In the genomic region with DNA sequence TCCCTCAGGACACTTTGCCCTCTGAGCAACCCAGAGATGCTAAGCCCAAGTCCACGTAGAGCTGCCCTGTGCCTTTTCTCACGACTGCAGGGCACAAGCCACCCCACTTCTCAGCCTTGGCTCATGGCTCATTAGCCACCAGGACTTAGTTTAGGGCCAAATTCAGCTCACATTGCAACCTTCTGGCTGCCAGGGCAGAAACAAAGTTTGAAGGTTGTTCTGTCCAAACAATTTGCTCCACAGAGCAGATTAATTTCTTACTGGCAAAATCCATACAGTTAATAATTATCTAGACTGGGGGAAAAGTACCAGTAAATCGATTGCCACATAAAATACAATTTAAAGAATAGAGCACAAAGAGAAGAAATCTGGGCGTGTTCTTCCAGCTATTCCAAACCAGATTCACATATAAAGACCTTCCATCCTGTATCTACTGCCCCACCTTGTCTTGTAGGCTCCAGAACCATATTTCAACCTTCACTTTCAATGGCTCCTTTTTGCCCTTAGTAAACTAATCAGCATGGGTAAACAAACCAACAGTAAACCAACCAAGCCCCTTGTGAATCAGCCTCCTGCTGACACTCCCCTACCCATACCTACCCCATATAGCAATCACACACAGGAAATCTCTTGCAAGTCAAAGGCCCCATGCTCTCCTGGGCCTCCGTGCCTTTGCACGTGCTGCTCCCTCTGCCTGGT, we compare ENCODE assay signal across 1 cellular context.
TF ChIP-seq lines count a peak whose summit lies in the region.

No MANE protein-coding gene starts in this region.

TF ChIP-seq in HepG2, 621 proteins besides CTCF, POLR2A, EP300 and RAD21 (continued from another document and continues in another):
- TF ChIP-seq, protein P1, sequence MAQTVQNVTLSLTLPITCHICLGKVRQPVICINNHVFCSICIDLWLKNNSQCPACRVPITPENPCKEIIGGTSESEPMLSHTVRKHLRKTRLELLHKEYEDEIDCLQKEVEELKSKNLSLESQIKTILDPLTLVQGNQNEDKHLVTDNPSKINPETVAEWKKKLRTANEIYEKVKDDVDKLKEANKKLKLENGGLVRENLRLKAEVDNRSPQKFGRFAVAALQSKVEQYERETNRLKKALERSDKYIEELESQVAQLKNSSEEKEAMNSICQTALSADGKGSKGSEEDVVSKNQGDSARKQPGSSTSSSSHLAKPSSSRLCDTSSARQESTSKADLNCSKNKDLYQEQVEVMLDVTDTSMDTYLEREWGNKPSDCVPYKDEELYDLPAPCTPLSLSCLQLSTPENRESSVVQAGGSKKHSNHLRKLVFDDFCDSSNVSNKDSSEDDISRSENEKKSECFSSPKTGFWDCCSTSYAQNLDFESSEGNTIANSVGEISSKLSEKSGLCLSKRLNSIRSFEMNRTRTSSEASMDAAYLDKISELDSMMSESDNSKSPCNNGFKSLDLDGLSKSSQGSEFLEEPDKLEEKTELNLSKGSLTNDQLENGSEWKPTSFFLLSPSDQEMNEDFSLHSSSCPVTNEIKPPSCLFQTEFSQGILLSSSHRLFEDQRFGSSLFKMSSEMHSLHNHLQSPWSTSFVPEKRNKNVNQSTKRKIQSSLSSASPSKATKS (CRISPR knock-in tag; IDR thresholded peaks at IDR 0.05) = peak; percentile 37; the same call in 1 of the 2 replicates
- TF ChIP-seq, protein P2, sequence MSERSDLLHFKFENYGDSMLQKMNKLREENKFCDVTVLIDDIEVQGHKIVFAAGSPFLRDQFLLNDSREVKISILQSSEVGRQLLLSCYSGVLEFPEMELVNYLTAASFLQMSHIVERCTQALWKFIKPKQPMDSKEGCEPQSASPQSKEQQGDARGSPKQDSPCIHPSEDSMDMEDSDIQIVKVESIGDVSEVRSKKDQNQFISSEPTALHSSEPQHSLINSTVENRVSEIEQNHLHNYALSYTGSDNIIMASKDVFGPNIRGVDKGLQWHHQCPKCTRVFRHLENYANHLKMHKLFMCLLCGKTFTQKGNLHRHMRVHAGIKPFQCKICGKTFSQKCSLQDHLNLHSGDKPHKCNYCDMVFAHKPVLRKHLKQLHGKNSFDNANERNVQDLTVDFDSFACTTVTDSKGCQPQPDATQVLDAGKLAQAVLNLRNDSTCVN (CRISPR knock-in tag; IDR thresholded peaks at IDR 0.05; ENCODE audit: borderline replicate concordance) = 0 out of 2 replicates have a peak, but pooled peaks have one; percentile 38
- TF ChIP-seq, protein P3, sequence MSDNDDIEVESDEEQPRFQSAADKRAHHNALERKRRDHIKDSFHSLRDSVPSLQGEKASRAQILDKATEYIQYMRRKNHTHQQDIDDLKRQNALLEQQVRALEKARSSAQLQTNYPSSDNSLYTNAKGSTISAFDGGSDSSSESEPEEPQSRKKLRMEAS (IDR thresholded peaks at IDR 0.05) = peak; percentile 96
- TF ChIP-seq ATF7-NPFF (CRISPR knock-in tag; IDR thresholded peaks at IDR 0.05; ENCODE audit: low read depth) (0 out of 2 replicates have a peak, but pooled peaks have one; percentile 21), GTF3A (CRISPR knock-in tag; conservative IDR thresholded peaks at IDR 0.05) (no peak), ZNF17 (CRISPR knock-in tag; IDR thresholded peaks at IDR 0.05) (no peak), SP5 (CRISPR knock-in tag; IDR thresholded peaks at IDR 0.05; ENCODE audit: borderline replicate concordance, low read depth) (peak; percentile 12; the same call in 1 of the 2 replicates), SAP130 (CRISPR knock-in tag; IDR thresholded peaks at IDR 0.05; ENCODE audit: low read depth) (peak; percentile 16; the same call in 1 of the 2 replicates), NONO (IDR thresholded peaks at IDR 0.05) (no peak), NONO (CRISPR knock-in tag; conservative IDR thresholded peaks at IDR 0.05) (peak; percentile 77), ZNF253 (CRISPR knock-in tag; IDR thresholded peaks at IDR 0.05; ENCODE audit: borderline replicate concordance) (no peak), ZNF33A (CRISPR knock-in tag; IDR thresholded peaks at IDR 0.05; ENCODE audit: borderline replicate concordance) (peak; percentile 28; the same call in 1 of the 2 replicates), ZFY (CRISPR knock-in tag; IDR thresholded peaks at IDR 0.05) (peak; percentile 76), JUNB (CRISPR knock-in tag; IDR thresholded peaks at IDR 0.05; ENCODE audit: borderline replicate concordance) (peak; percentile 21; the same call in 1 of the 2 replicates), DPF2 (CRISPR knock-in tag; IDR thresholded peaks at IDR 0.05; ENCODE audit: borderline replicate concordance, low read depth) (peak; percentile 38; the same call in 1 of the 2 replicates), KAT8 (CRISPR knock-in tag; IDR thresholded peaks at IDR 0.05) (peak; percentile 21; the same call in 1 of the 2 replicates), ZNF337 (CRISPR knock-in tag; IDR thresholded peaks at IDR 0.05; ENCODE audit: borderline replicate concordance, low read depth) (peak; percentile 48; the same call in 1 of the 2 replicates), ESRRA (CRISPR knock-in tag; IDR thresholded peaks at IDR 0.05; ENCODE audit: low read depth) (no peak; the same call in 1 of the 2 replicates), ZNF780A (CRISPR knock-in tag; IDR thresholded peaks at IDR 0.05) (no peak), SALL1 (CRISPR knock-in tag; IDR thresholded peaks at IDR 0.05) (peak; percentile 91), ZNF782 (CRISPR knock-in tag; IDR thresholded peaks at IDR 0.05; ENCODE audit: borderline replicate concordance) (0 out of 2 replicates have a peak, but pooled peaks have one; percentile 44), LCORL (IDR thresholded peaks at IDR 0.05) (peak; percentile 10; the same call in 1 of the 2 replicates), LCORL (CRISPR knock-in tag; IDR thresholded peaks at IDR 0.05) (peak; percentile 66; the same call in 1 of the 2 replicates), ZNF441 (CRISPR knock-in tag; IDR thresholded peaks at IDR 0.05; ENCODE audit: borderline replicate concordance) (0 out of 2 replicates have a peak, but pooled peaks have one; percentile 26), ZNF496 (CRISPR knock-in tag; IDR thresholded peaks at IDR 0.05; ENCODE audit: insufficient replicate concordance) (no peak), DMAP1 (CRISPR knock-in tag; IDR thresholded peaks at IDR 0.05) (peak; percentile 58), ZSCAN25 (CRISPR knock-in tag; IDR thresholded peaks at IDR 0.05) (peak; percentile 65; the same call in 1 of the 2 replicates)
- TF ChIP-seq, protein P4, sequence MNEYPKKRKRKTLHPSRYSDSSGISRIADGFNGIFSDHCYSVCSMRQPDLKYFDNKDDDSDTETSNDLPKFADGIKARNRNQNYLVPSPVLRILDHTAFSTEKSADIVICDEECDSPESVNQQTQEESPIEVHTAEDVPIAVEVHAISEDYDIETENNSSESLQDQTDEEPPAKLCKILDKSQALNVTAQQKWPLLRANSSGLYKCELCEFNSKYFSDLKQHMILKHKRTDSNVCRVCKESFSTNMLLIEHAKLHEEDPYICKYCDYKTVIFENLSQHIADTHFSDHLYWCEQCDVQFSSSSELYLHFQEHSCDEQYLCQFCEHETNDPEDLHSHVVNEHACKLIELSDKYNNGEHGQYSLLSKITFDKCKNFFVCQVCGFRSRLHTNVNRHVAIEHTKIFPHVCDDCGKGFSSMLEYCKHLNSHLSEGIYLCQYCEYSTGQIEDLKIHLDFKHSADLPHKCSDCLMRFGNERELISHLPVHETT (CRISPR knock-in tag; conservative IDR thresholded peaks at IDR 0.05) = 0 out of 2 replicates have a peak, but pooled peaks have one; percentile 14
- TF ChIP-seq, protein P5, sequence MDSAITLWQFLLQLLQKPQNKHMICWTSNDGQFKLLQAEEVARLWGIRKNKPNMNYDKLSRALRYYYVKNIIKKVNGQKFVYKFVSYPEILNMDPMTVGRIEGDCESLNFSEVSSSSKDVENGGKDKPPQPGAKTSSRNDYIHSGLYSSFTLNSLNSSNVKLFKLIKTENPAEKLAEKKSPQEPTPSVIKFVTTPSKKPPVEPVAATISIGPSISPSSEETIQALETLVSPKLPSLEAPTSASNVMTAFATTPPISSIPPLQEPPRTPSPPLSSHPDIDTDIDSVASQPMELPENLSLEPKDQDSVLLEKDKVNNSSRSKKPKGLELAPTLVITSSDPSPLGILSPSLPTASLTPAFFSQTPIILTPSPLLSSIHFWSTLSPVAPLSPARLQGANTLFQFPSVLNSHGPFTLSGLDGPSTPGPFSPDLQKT (CRISPR knock-in tag; IDR thresholded peaks at IDR 0.05; ENCODE audit: borderline replicate concordance) = no peak
- TF ChIP-seq, protein P6, sequence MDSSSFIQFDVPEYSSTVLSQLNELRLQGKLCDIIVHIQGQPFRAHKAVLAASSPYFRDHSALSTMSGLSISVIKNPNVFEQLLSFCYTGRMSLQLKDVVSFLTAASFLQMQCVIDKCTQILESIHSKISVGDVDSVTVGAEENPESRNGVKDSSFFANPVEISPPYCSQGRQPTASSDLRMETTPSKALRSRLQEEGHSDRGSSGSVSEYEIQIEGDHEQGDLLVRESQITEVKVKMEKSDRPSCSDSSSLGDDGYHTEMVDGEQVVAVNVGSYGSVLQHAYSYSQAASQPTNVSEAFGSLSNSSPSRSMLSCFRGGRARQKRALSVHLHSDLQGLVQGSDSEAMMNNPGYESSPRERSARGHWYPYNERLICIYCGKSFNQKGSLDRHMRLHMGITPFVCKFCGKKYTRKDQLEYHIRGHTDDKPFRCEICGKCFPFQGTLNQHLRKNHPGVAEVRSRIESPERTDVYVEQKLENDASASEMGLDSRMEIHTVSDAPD (CRISPR knock-in tag; IDR thresholded peaks at IDR 0.05) = 0 out of 2 replicates have a peak, but pooled peaks have one; percentile 56
- TF ChIP-seq, protein P7, sequence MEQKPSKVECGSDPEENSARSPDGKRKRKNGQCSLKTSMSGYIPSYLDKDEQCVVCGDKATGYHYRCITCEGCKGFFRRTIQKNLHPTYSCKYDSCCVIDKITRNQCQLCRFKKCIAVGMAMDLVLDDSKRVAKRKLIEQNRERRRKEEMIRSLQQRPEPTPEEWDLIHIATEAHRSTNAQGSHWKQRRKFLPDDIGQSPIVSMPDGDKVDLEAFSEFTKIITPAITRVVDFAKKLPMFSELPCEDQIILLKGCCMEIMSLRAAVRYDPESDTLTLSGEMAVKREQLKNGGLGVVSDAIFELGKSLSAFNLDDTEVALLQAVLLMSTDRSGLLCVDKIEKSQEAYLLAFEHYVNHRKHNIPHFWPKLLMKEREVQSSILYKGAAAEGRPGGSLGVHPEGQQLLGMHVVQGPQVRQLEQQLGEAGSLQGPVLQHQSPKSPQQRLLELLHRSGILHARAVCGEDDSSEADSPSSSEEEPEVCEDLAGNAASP (CRISPR knock-in tag; IDR thresholded peaks at IDR 0.05; ENCODE audit: borderline replicate concordance) = 0 out of 2 replicates have a peak, but pooled peaks have one; percentile 7
- TF ChIP-seq, protein P8, sequence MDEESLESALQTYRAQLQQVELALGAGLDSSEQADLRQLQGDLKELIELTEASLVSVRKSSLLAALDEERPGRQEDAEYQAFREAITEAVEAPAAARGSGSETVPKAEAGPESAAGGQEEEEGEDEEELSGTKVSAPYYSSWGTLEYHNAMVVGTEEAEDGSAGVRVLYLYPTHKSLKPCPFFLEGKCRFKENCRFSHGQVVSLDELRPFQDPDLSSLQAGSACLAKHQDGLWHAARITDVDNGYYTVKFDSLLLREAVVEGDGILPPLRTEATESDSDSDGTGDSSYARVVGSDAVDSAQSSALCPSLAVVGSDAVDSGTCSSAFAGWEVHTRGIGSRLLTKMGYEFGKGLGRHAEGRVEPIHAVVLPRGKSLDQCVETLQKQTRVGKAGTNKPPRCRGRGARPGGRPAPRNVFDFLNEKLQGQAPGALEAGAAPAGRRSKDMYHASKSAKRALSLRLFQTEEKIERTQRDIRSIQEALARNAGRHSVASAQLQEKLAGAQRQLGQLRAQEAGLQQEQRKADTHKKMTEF (CRISPR knock-in tag; IDR thresholded peaks at IDR 0.05) = peak; percentile 57; the same call in 1 of the 2 replicates
- TF ChIP-seq, protein P9, sequence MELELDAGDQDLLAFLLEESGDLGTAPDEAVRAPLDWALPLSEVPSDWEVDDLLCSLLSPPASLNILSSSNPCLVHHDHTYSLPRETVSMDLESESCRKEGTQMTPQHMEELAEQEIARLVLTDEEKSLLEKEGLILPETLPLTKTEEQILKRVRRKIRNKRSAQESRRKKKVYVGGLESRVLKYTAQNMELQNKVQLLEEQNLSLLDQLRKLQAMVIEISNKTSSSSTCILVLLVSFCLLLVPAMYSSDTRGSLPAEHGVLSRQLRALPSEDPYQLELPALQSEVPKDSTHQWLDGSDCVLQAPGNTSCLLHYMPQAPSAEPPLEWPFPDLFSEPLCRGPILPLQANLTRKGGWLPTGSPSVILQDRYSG (CRISPR knock-in tag; IDR thresholded peaks at IDR 0.05) = 0 out of 2 replicates have a peak, but pooled peaks have one; percentile 53
